18 cellular contexts compared by ENCODE assay signal in genomic region chr1:183869671-183870070, GRCh38.
A peak's percentile ranks its signal among the peaks of the same experiment; 100 is the strongest.
DNase-seq lines count a peak whose midpoint lies in the region; TF ChIP-seq lines count a peak whose summit lies in the region.
"Had no signal": no experiment of that assay in that cellular context is flagged by ENCODE, and none has a peak within 500 bp of the region (broad histone marks: within the 10 kb centered on the region; RNA-seq: fewer than 3 reads in every experiment).

No MANE protein-coding gene starts in this region.

- H3K4ac ChIP-seq in mesenchymal stem cell (ENCODE audit: low read depth in 1 of 2, low read length in 2 of 2): no peak overlapping the region

- H3K18ac ChIP-seq in mesenchymal stem cell (ENCODE audit: low read depth in 1 of 2, low read length in 2 of 2): no peak overlapping the region

- 90% methylated on average over 3 of the region's 3 CpGs for WGBS in mesenchymal stem cell
- WGBS in suprapubic skin: 53% methylated on average over 3 of the region's 3 CpGs

- H3K4me1 ChIP-seq in mesenchymal stem cell (ENCODE audit: control insufficient read depth, insufficient read depth, low read depth, low read length): peaks cover 2% of the 10 kb centered on the region
- H3K4me1 ChIP-seq in suprapubic skin: peaks cover 41% of the 10 kb centered on the region
- H3K4me1 ChIP-seq: BE2C had no signal

- H2AFZ ChIP-seq in mesenchymal stem cell (ENCODE audit: low read depth, low read length): no peak overlapping the region

- no peak overlapping the region for H3K14ac ChIP-seq in mesenchymal stem cell (ENCODE audit: low read length in 2 of 2)

- no peak overlapping the region for H3K23ac ChIP-seq in mesenchymal stem cell (ENCODE audit: low read length in 2 of 2)

- in situ Hi-C loops in SK-MEL-5 (cut with HindIII; ENCODE audit: low pct_unique_long_range_greater_than_20kb, low sequenced_read_pairs): no loop called here

- TF ChIP-seq CTCF in suprapubic skin (IDR thresholded peaks at IDR 0.05): no peak

- DNase-seq in SK-MEL-5 (ENCODE audit: low read depth, low spot score) (peak; percentile 15), mesenchymal stem cell (no peak), suprapubic skin (ENCODE audit: low spot score in 2 of 2) (no peak), kidney glomerular epithelial cell (lab: John Stamatoyannopoulos, UW) (no peak), germinal center (ENCODE audit: low spot score) (no peak), NCI-H1092 treated with DMSO at 0.1 percent for 48 hours (lab: John Stamatoyannopoulos, UW) (no peak)
- DNase-seq: activated CD8-positive, alpha-beta T cell treated with anti-CD3 and anti-CD28 coated beads, Interleukin-2, amount 10 ng/mL, durations not matched to agents 7 days and 5 days; BE2C; Kasumi-1; naive thymus-derived CD4-positive, alpha-beta T cell; NCI-H1417 treated with DMSO at 0.1 percent for 48 hours; RPMI8226; SW 1271 had no signal

- no peaks in the 10 kb centered on the region for H3K27me3 ChIP-seq in mesenchymal stem cell (ENCODE audit: control insufficient read depth in 1 of 2, insufficient read depth in 1 of 2, low read length in 2 of 2)
- no peaks in the 10 kb centered on the region for H3K27me3 ChIP-seq in suprapubic skin
- H3K27me3 ChIP-seq: ascending aorta, BE2C, left lung had no signal

- H3K4me2 ChIP-seq in mesenchymal stem cell (ENCODE audit: low read length, poor library complexity, severe bottlenecking): no peak overlapping the region

- H4K8ac ChIP-seq in mesenchymal stem cell (ENCODE audit: low read length): peak overlapping the region; percentile 61

- H2AK5ac ChIP-seq in mesenchymal stem cell (ENCODE audit: low read length, severe bottlenecking): no peak overlapping the region

- H3K4me3 ChIP-seq in mesenchymal stem cell (ENCODE audit: insufficient read depth in 1 of 2, low read depth in 1 of 2, low read length in 2 of 2): no peak overlapping the region
- no peak overlapping the region for H3K4me3 ChIP-seq in suprapubic skin
- H3K4me3 ChIP-seq: ascending aorta, left lung, thoracic aorta had no signal

- H3K9ac ChIP-seq in mesenchymal stem cell (ENCODE audit: low read length): peak overlapping the region; percentile 89

- H2BK120ac ChIP-seq in mesenchymal stem cell (ENCODE audit: low read depth, low read length): no peak overlapping the region

- H2BK15ac ChIP-seq in mesenchymal stem cell (ENCODE audit: low read depth, poor library complexity, severe bottlenecking): no peak overlapping the region

- H3K36me3 ChIP-seq in mesenchymal stem cell (ENCODE audit: control insufficient read depth in 1 of 2, insufficient read depth in 2 of 2, low read depth in 1 of 2, low read length in 2 of 2): peaks cover 7 to 32% of the 10 kb centered on the region in 2 experiments
- H3K36me3 ChIP-seq in suprapubic skin: peaks cover 6% of the 10 kb centered on the region
- H3K36me3 ChIP-seq: ascending aorta, BE2C, thoracic aorta had no signal

- H3K79me1 ChIP-seq in mesenchymal stem cell (replicated peaks; ENCODE audit: low read length, poor library complexity, severe bottlenecking): peaks cover 13% of the 10 kb centered on the region

- no peak for TF ChIP-seq POLR2A in suprapubic skin (IDR thresholded peaks at IDR 0.05)

- no peak overlapping the region for H2BK5ac ChIP-seq in mesenchymal stem cell (ENCODE audit: low read depth, low read length, poor library complexity, severe bottlenecking)

- H2BK12ac ChIP-seq in mesenchymal stem cell (ENCODE audit: low read length in 2 of 2): no peak overlapping the region

- H4K91ac ChIP-seq in mesenchymal stem cell (ENCODE audit: low read length): no peak overlapping the region

- TF ChIP-seq EP300 in suprapubic skin (IDR thresholded peaks at IDR 0.05): no peak

- H3K9me3 ChIP-seq in mesenchymal stem cell (ENCODE audit: control insufficient read depth, low read length): no peaks in the 10 kb centered on the region
- no peaks in the 10 kb centered on the region for H3K9me3 ChIP-seq in suprapubic skin
- H3K9me3 ChIP-seq: ascending aorta, BE2C, left lung, thoracic aorta had no signal

- H3K27ac ChIP-seq in cingulate gyrus (ENCODE audit: low read depth, low read length) (peak overlapping the region; percentile 91), mesenchymal stem cell (ENCODE audit: low read length, poor library complexity, severe bottlenecking) (no peak overlapping the region), suprapubic skin (peak overlapping the region; percentile 79)
- H3K27ac ChIP-seq: VCaP had no signal
